ENCODE assay signal across 21 cellular contexts in genomic region chr4:3206439-3207100, GRCh38.
"Had no signal": no experiment of that assay in that cellular context is flagged by ENCODE, and none has a peak within 500 bp of the region (broad histone marks: within the 10 kb centered on the region; RNA-seq: fewer than 3 reads in every experiment).

No MANE protein-coding gene starts in this region.

- H3K9me3 Mint-ChIP-seq: activated naive CD4-positive, alpha-beta T cell treated with anti-CD3 and anti-CD28 coated beads, Interleukin-2, amount 50 U/mL, for 72 hours; nephron; T-cell; T-helper 2 cell treated with Interferon-gamma antibody and Interleukin-4, amounts not matched to agents 5 μg/mL and 100 μg/mL, for 36 hours; type B pancreatic cell had no signal

- DNase-seq: activated CD8-positive, alpha-beta memory T cell treated with anti-CD3 and anti-CD28 coated beads, Interleukin-2, amount 50 U/mL, for 48 hours; activated gamma-delta T cell treated with Interleukin-2 at 50 U/mL for 16 hours; activated T-cell treated with anti-CD3 and anti-CD28 coated beads, Interleukin-2, amount 50 U/mL, for 48 hours; central memory CD4-positive, alpha-beta T cell; effector memory CD4-positive, alpha-beta T cell; foreskin melanocyte; glutamatergic neuron; hippocampal formation; left ventricle myocardium inferior; mammary epithelial cell; midbrain; stimulated activated CD4-positive, alpha-beta T cell treated with anti-CD3 and anti-CD28 coated beads, Interleukin-4, amount 100 ng/mL, for 24 hours; stimulated activated naive CD4-positive, alpha-beta T cell treated with Interleukin-2 at 50 U/mL for 16 hours; T-cell had no signal

- H3K4me3 Mint-ChIP-seq: nephron; T-cell; T-helper 2 cell treated with Interferon-gamma antibody and Interleukin-4, amounts not matched to agents 5 μg/mL and 100 μg/mL, for 36 hours; type B pancreatic cell had no signal

- H3K27me3 ChIP-seq: vagina had no signal

- H3K27ac Mint-ChIP-seq: activated naive CD4-positive, alpha-beta T cell treated with anti-CD3 and anti-CD28 coated beads, Interleukin-2, amount 50 U/mL, for 72 hours; type B pancreatic cell had no signal

- H3K4me3 ChIP-seq: left ventricle myocardium inferior, thoracic aorta, vagina had no signal

- H3K9me3 ChIP-seq: left ventricle myocardium inferior, thoracic aorta, vagina had no signal

- H3K27me3 Mint-ChIP-seq: T-cell, type B pancreatic cell had no signal

- ATAC-seq: activated naive CD4-positive, alpha-beta T cell treated with anti-CD3 and anti-CD28 coated beads, Interleukin-2, amount 50 U/mL, for 72 hours; esophagus mucosa; T-cell had no signal

- H3K27ac ChIP-seq: left ventricle myocardium inferior, thoracic aorta, vagina had no signal
